Comparison of ENCODE assay signal across 8 cellular contexts in genomic region chr7:44748948-44749731, GRCh38. TPM values are rescaled to one million over a fixed set of nuclear protein-coding genes. Genes with fewer than 3 reads are reported as not detected.
DNase-seq lines count a peak whose midpoint lies in the region; ATAC-seq and TF ChIP-seq lines count a peak whose summit lies in the region.

No MANE protein-coding gene starts in this region.

- H3K27ac Mint-ChIP-seq in central memory CD8-positive, alpha-beta T cell (ENCODE audit: low read depth), result peak overlapping the region; percentile 42
- H3K27ac Mint-ChIP-seq in naive B cell, result peak overlapping the region; percentile 96 to 99 (median 98)

- no peaks in the 10 kb centered on the region for H3K9me2 ChIP-seq in HCT116 (ENCODE audit: insufficient read depth)

- no TSS peak for BruUV-seq in HCT116 (replicated peaks; lab: Mats Ljungman, UMichigan)

- CTCF ChIA-PET in HCT116 (lab: Charles Lee), result no interaction called here

- ATAC-seq in HCT116, result peak; percentile 53
- no peak for ATAC-seq in central memory CD8-positive, alpha-beta T cell (replicated peaks; ENCODE audit: extremely low read depth, poor library complexity, severe bottlenecking)
- ATAC-seq in naive B cell (ENCODE audit: low read depth in 2 of 2), result peak; percentile 36 to 40
- no peak for ATAC-seq in GM18868 (IDR thresholded peaks at IDR 0.05; ENCODE audit: unreplicated experiment)

- no peaks in the 10 kb centered on the region for H3K27me3 Mint-ChIP-seq in central memory CD8-positive, alpha-beta T cell
- no peaks in the 10 kb centered on the region for H3K27me3 Mint-ChIP-seq in naive B cell

- H3K4me3 ChIP-seq in HCT116 (replicated peaks in 1 of 2; ENCODE audit: low read depth in 1 of 2, low read length in 2 of 2), result peak overlapping the region; percentile 83 to 89

- peaks cover 34% of the 10 kb centered on the region for H3K4me1 Mint-ChIP-seq in central memory CD8-positive, alpha-beta T cell
- H3K4me1 Mint-ChIP-seq in naive B cell, result peaks cover 38 to 60% (median 40%) of the 10 kb centered on the region in 3 donors

- TF ChIP-seq POLR2A in HCT116 (IDR thresholded peaks at IDR 0.05; ENCODE audit: borderline replicate concordance, extremely low read depth, insufficient read depth, insufficient read length), result no peak

- H3K4me3 Mint-ChIP-seq in central memory CD8-positive, alpha-beta T cell, result peak overlapping the region; percentile 82
- peak overlapping the region; percentile 89 to 95 (median 93) for H3K4me3 Mint-ChIP-seq in naive B cell

- RAD21 ChIA-PET in HCT116 (lab: Charles Lee; ENCODE audit: low non-redundant PET in 1 of 2, low total read pairs in 2 of 2, uncharacterized antibody in 2 of 2, unreplicated experiment in 2 of 2), result no interaction called here

- H3K9me3 Mint-ChIP-seq in central memory CD8-positive, alpha-beta T cell, result no peaks in the 10 kb centered on the region
- no peaks in the 10 kb centered on the region for H3K9me3 Mint-ChIP-seq in naive B cell

- TF ChIP-seq CTCF in HCT116 (IDR thresholded peaks at IDR 0.05 in 2 of 3, conservative IDR thresholded peaks at IDR 0.05 in 1 of 3; ENCODE audit: borderline replicate concordance in 1 of 3, insufficient read depth in 1 of 3, low read depth in 2 of 3, low read length in 2 of 3), result no peak

- POLR2A ChIA-PET in HCT116 (lab: Charles Lee), result interaction anchor here (1.1 kb wide), 1 partner anchor 14 kb away, joined by 3 read pairs; no protein-coding TSS in a partner anchor

- H3K36me3 ChIP-seq in HCT116 (ENCODE audit: control insufficient read depth in 1 of 2, insufficient read depth in 2 of 2, low read length in 2 of 2), result peaks cover 2 to 3% of the 10 kb centered on the region in 2 experiments; a peak in 2 of 4 replicates

- H3K4me1 ChIP-seq in HCT116 (ENCODE audit: control insufficient read depth in 1 of 2, insufficient read depth in 2 of 2, low read length in 2 of 2), result peaks cover 18 to 31% of the 10 kb centered on the region in 2 experiments

- no peak for TF ChIP-seq RAD21 in HCT116 (IDR thresholded peaks at IDR 0.05; ENCODE audit: low read depth)

- peaks cover 43% of the 10 kb centered on the region for H3K79me2 ChIP-seq in HCT116 (ENCODE audit: insufficient read depth, low read length)

- peak overlapping the region; percentile 77 for H3K4me2 ChIP-seq in HCT116 (ENCODE audit: low read length)

- no peaks in the 10 kb centered on the region for H3K9me3 ChIP-seq in HCT116 (ENCODE audit: control insufficient read depth in 1 of 2, insufficient read depth in 1 of 2, low read depth in 1 of 2, low read length in 2 of 2)

- peak; percentile 29 for DNase-seq in activated CD4-positive, alpha-beta T cell treated with anti-CD3 and anti-CD28 coated beads for 48 hours
- no peak for DNase-seq in activated CD4-positive, alpha-beta T cell treated with anti-CD3 and anti-CD28 coated beads for 1 hour
- no peak for DNase-seq in HCT116 (ENCODE audit: low read depth, low spot score)
- DNase-seq in NCI-H2196 (lab: John Stamatoyannopoulos, UW; ENCODE audit: unreplicated experiment), result peak; percentile 71
- DNase-seq in central memory CD8-positive, alpha-beta T cell (ENCODE audit: low spot score in 2 of 2), result no peak
- DNase-seq in naive B cell, result peak; percentile 77
- no peak for DNase-seq in AML-193 (lab: John Stamatoyannopoulos, UW)

- H2AFZ ChIP-seq in HCT116 (ENCODE audit: low read depth, low read length, poor library complexity, severe bottlenecking), result no peak overlapping the region

- peaks cover 8% of the 10 kb centered on the region for H3K36me3 Mint-ChIP-seq in central memory CD8-positive, alpha-beta T cell (ENCODE audit: insufficient read depth)
- peaks cover 0 to 14% of the 10 kb centered on the region in 2 donors for H3K36me3 Mint-ChIP-seq in naive B cell

- H3K27me3 ChIP-seq in HCT116 (ENCODE audit: insufficient read depth, low read length), result no peaks in the 10 kb centered on the region

- intact Hi-C loops in HCT116 (cut with micrococcal nuclease), result loop anchor here (1.0 to 5.0 kb wide), 3 partner anchors 112 to 161 kb away; partner anchors contain the start of gene OGDH

- no peaks in the 10 kb centered on the region for H4K20me1 ChIP-seq in HCT116 (ENCODE audit: insufficient read depth)

- H3K27ac ChIP-seq in HCT116 (ENCODE audit: low read depth, low read length), result peak overlapping the region; percentile 92; the same call in 1 of the 2 replicates

- peak overlapping the region; percentile 79 for H3K9ac ChIP-seq in HCT116 (ENCODE audit: low read length)

TF ChIP-seq in HCT116, 20 proteins besides CTCF, POLR2A, EP300 and RAD21:
- TF ChIP-seq MAX (IDR thresholded peaks at IDR 0.05) (no peak), ZFX (IDR thresholded peaks at IDR 0.05) (peak; percentile 58)

RNA-seq across cellular contexts. Expression of gene ZMIZ2, which starts 0.5 kb away (rescaled TPM):
- 91.3 TPM for total RNA-seq in HCT116 (2021; ENCODE audit: unreplicated experiment)
- 60.1 and 62.7 TPM in 2 replicates for polyA plus RNA-seq in HCT116 (2012)
- polyA plus RNA-seq in naive B cell (ENCODE audit: low read depth in 6 of 6), result 10 to 100 TPM in 5 of 6 donors, 1 to 10 TPM in 1; 5.8 to 22.8 (median 13.4) TPM

RNA-seq across cellular contexts. Expression of gene PPIA, which starts 47.3 kb away (rescaled TPM):
- total RNA-seq in HCT116 (2021; ENCODE audit: unreplicated experiment), result 2,836 TPM
- 2,295 and 3,307 TPM in 2 replicates for polyA plus RNA-seq in HCT116 (2012)
- 1,000 to 10,000 TPM; 2,925 to 4,431 (median 4,097) TPM for polyA plus RNA-seq in naive B cell (ENCODE audit: low read depth in 6 of 6)

Comparison
In these comparisons a context has a peak if more than half of its experiments do, and no peak if none do; other contexts are left out.
1. DNase-seq: peak in activated CD4-positive, alpha-beta T cell treated with anti-CD3 and anti-CD28 coated beads for 48 hours (single experiment), NCI-H2196 (single experiment) and naive B cell (single experiment); none in activated CD4-positive, alpha-beta T cell treated with anti-CD3 and anti-CD28 coated beads for 1 hour (single experiment), HCT116 (single experiment), central memory CD8-positive, alpha-beta T cell (0 of 2) and AML-193 (0 of 2).
2. ATAC-seq: peak in HCT116 (single experiment) and naive B cell (2 of 2); none in central memory CD8-positive, alpha-beta T cell (single experiment) and GM18868 (single experiment).